ENCODE assay signal across 14 cellular contexts in genomic region chr16:60151987-60152386, GRCh38.
"Had no signal": no experiment of that assay in that cellular context is flagged by ENCODE, and none has a peak within 500 bp of the region (broad histone marks: within the 10 kb centered on the region; RNA-seq: fewer than 3 reads in every experiment).

No MANE protein-coding gene starts in this region.

- ATAC-seq: activated CD4-positive, alpha-beta T cell treated with anti-CD3 and anti-CD28 coated beads for 36 hours; activated CD8-positive, alpha-beta memory T cell treated with anti-CD3 and anti-CD28 coated beads, Interleukin-2, amount 10 ng/mL, durations not matched to agents 7 days and 5 days; activated CD8-positive, alpha-beta T cell treated with anti-CD3 and anti-CD28 coated beads, Interleukin-2, amount 10 ng/mL, durations not matched to agents 7 days and 5 days; activated naive CD4-positive, alpha-beta T cell treated with anti-CD3 and anti-CD28 coated beads, Interleukin-2, amount 50 U/mL, for 72 hours; activated T-cell treated with anti-CD3 and anti-CD28 coated beads, Interleukin-2, amount 50 U/mL, for 72 hours; right cardiac atrium had no signal

- DNase-seq: activated CD4-positive, alpha-beta T cell treated with anti-CD3 and anti-CD28 coated beads for 36 hours; activated CD4-positive, CD25-positive, alpha-beta regulatory T cell; activated CD8-positive, alpha-beta memory T cell treated with anti-CD3 and anti-CD28 coated beads, Interleukin-2, amount 10 ng/mL, durations not matched to agents 7 days and 5 days; activated CD8-positive, alpha-beta T cell treated with anti-CD3 and anti-CD28 coated beads, Interleukin-2, amount 10 ng/mL, durations not matched to agents 7 days and 5 days; activated naive CD4-positive, alpha-beta T cell; activated T-cell treated with anti-CD3 and anti-CD28 coated beads, Interleukin-2, amount 50 U/mL, for 72 hours; colonic mucosa; effector CD8-positive, alpha-beta T cell; left ventricle myocardium inferior; posterior cingulate gyrus; right cardiac atrium; stimulated activated CD4-positive, alpha-beta T cell treated with anti-CD3 and anti-CD28 coated beads, Interleukin-2, amount 100 ng/mL, for 48 hours; stimulated activated naive CD4-positive, alpha-beta T cell treated with Interleukin-2 at 50 U/mL for 16 hours had no signal
